34 cellular contexts compared by ENCODE assay signal in the genomic region with DNA sequence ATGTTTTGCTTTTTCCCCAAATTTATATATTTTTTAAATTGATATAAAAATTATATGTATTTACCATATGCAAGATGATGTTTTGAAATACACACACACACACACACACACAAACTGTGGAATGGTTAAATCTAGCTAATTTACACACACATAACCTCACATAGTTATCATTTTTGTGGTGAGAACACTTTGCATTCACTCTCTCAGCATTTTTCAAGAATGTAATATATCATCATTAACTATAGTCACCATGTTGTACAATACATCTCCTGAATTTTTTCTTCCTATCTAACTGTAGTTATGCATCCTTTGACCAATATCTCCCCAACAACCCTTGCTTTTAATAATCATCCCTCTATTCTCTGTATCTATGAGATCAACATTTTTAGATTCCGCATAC. TPM values are rescaled to one million over a fixed set of nuclear protein-coding genes. Genes with fewer than 3 reads are reported as not detected.
"Had no signal": no experiment of that assay in that cellular context is flagged by ENCODE, and none has a peak within 500 bp of the region (broad histone marks: within the 10 kb centered on the region; RNA-seq: fewer than 3 reads in every experiment).

No MANE protein-coding gene starts in this region.

- H3K36me3 Mint-ChIP-seq: activated CD8-positive, alpha-beta memory T cell treated with anti-CD3 and anti-CD28 coated beads, Interleukin-2, amount 10 ng/mL, durations not matched to agents 7 days and 5 days; activated naive CD4-positive, alpha-beta T cell treated with anti-CD3 and anti-CD28 coated beads, Interleukin-2, amount 50 U/mL, for 24 hours; T-cell had no signal

- H3K9me3 Mint-ChIP-seq: activated CD4-positive, alpha-beta T cell treated with anti-CD3 and anti-CD28 coated beads, Interleukin-2, amount 10 ng/mL, durations not matched to agents 24 days and 14 days; activated naive CD4-positive, alpha-beta T cell treated with anti-CD3 and anti-CD28 coated beads, Interleukin-2, amount 50 U/mL, for 24 hours had no signal

- H3K36me3 ChIP-seq: ascending aorta, brain microvascular endothelial cell, cardiac muscle cell, SJCRH30 had no signal

- DNase-seq: activated B cell treated with CpG ODN at 0.5 μM for 24 hours; activated CD4-positive, alpha-beta T cell treated with anti-CD3 and anti-CD28 coated beads for 1 hour; activated CD4-positive, alpha-beta T cell treated with anti-CD3 and anti-CD28 coated beads, Interleukin-2, amount 10 ng/mL, durations not matched to agents 24 days and 14 days; activated CD4-positive, alpha-beta T cell treated with anti-CD3 and anti-CD28 coated beads, Interleukin-2, amount 50 U/mL, for 48 hours; activated CD8-positive, alpha-beta memory T cell treated with anti-CD3 and anti-CD28 coated beads, Interleukin-2, amount 10 ng/mL, durations not matched to agents 7 days and 5 days; activated effector memory CD4-positive, alpha-beta T cell treated with Interleukin-2 at 50 U/mL for 16 hours; activated naive CD4-positive, alpha-beta T cell; activated T-cell treated with anti-CD3 and anti-CD28 coated beads, Interleukin-2, amount 50 U/mL, for 24 hours; amniotic stem cell; brain microvascular endothelial cell; Kasumi-1; KBM-7; NCI-H1092; NCI-H1417 treated with DMSO at 0.1 percent for 48 hours; NCI-H1694; NCI-H2029; NCI-H2107; NCI-H2171 treated with DMSO at 0.1 percent for 48 hours; NCI-H345; NCI-H510A; NCI-H526 treated with DMSO at 0.1 percent for 48 hours; NCI-H82; RPMI8226; SJCRH30; T-cell; T-helper 2 cell; T1000 had no signal

- H3K4me3 ChIP-seq: ascending aorta, cardiac muscle cell, SJCRH30 had no signal

- H3K4me3 Mint-ChIP-seq: activated B cell treated with CpG ODN at 0.5 μM for 24 hours; activated CD4-positive, alpha-beta T cell treated with anti-CD3 and anti-CD28 coated beads, Interleukin-2, amount 10 ng/mL, durations not matched to agents 24 days and 14 days; activated CD8-positive, alpha-beta memory T cell treated with anti-CD3 and anti-CD28 coated beads, Interleukin-2, amount 10 ng/mL, durations not matched to agents 7 days and 5 days; activated naive CD4-positive, alpha-beta T cell treated with anti-CD3 and anti-CD28 coated beads, Interleukin-2, amount 50 U/mL, for 24 hours; activated T-cell treated with anti-CD3 and anti-CD28 coated beads, Interleukin-2, amount 50 U/mL, for 24 hours; activated T-helper 1 cell treated with anti-CD3 and anti-CD28 coated beads, Interleukin-12 subunit alpha, Interleukin-12 subunit beta, Interleukin-2, Interleukin-4 antibody, amounts not matched to agents 30 ng/mL and 10 ng/mL and 1 ng/mL, durations not matched to agents 14 hours and 24 hours and 36 hours; T-cell had no signal

- H3K27me3 ChIP-seq: ascending aorta, brain microvascular endothelial cell, cardiac muscle cell, SJCRH30 had no signal

- H3K27me3 Mint-ChIP-seq: activated B cell treated with CpG ODN at 0.5 μM for 24 hours; activated CD4-positive, alpha-beta T cell treated with anti-CD3 and anti-CD28 coated beads, Interleukin-2, amount 10 ng/mL, durations not matched to agents 24 days and 14 days; activated CD8-positive, alpha-beta memory T cell treated with anti-CD3 and anti-CD28 coated beads, Interleukin-2, amount 10 ng/mL, durations not matched to agents 7 days and 5 days; activated naive CD4-positive, alpha-beta T cell treated with anti-CD3 and anti-CD28 coated beads, Interleukin-2, amount 50 U/mL, for 24 hours; activated T-cell treated with anti-CD3 and anti-CD28 coated beads, Interleukin-2, amount 50 U/mL, for 24 hours; T-cell had no signal

- H3K9me3 ChIP-seq: ascending aorta, SJCRH30 had no signal

- H3K27ac Mint-ChIP-seq: activated B cell treated with CpG ODN at 0.5 μM for 24 hours; activated CD4-positive, alpha-beta T cell treated with anti-CD3 and anti-CD28 coated beads, Interleukin-2, amount 10 ng/mL, durations not matched to agents 24 days and 14 days; activated CD8-positive, alpha-beta memory T cell treated with anti-CD3 and anti-CD28 coated beads, Interleukin-2, amount 10 ng/mL, durations not matched to agents 7 days and 5 days; activated naive CD4-positive, alpha-beta T cell treated with anti-CD3 and anti-CD28 coated beads, Interleukin-2, amount 50 U/mL, for 24 hours; activated T-cell treated with anti-CD3 and anti-CD28 coated beads, Interleukin-2, amount 50 U/mL, for 24 hours; activated T-helper 1 cell treated with anti-CD3 and anti-CD28 coated beads, Interleukin-12 subunit alpha, Interleukin-12 subunit beta, Interleukin-2, Interleukin-4 antibody, amounts not matched to agents 30 ng/mL and 10 ng/mL and 1 ng/mL, durations not matched to agents 14 hours and 24 hours and 36 hours; T-cell had no signal

- FAIRE-seq: TTC549 had no signal

- H3K27ac ChIP-seq: ascending aorta, brain microvascular endothelial cell, cardiac muscle cell, SJCRH30 had no signal

- H3K4me1 ChIP-seq: ascending aorta had no signal

- H3K4me1 Mint-ChIP-seq: activated B cell treated with CpG ODN at 0.5 μM for 24 hours; activated CD4-positive, alpha-beta T cell treated with anti-CD3 and anti-CD28 coated beads, Interleukin-2, amount 10 ng/mL, durations not matched to agents 24 days and 14 days; activated CD8-positive, alpha-beta memory T cell treated with anti-CD3 and anti-CD28 coated beads, Interleukin-2, amount 10 ng/mL, durations not matched to agents 7 days and 5 days; activated naive CD4-positive, alpha-beta T cell treated with anti-CD3 and anti-CD28 coated beads, Interleukin-2, amount 50 U/mL, for 24 hours; T-cell had no signal

RNA-seq across cellular contexts. Expression of gene GFRAL, which starts 52.2 kb away (rescaled TPM):
- total RNA-seq: activated B cell treated with CpG ODN at 0.5 μM for 24 hours; activated CD4-positive, alpha-beta T cell treated with anti-CD3 and anti-CD28 coated beads, Interleukin-2, amount 10 ng/mL, durations not matched to agents 24 days and 14 days; activated CD8-positive, alpha-beta memory T cell treated with anti-CD3 and anti-CD28 coated beads, Interleukin-2, amount 10 ng/mL, durations not matched to agents 7 days and 5 days; activated T-helper 1 cell treated with anti-CD3 and anti-CD28 coated beads, Interleukin-12 subunit alpha, Interleukin-12 subunit beta, Interleukin-2, Interleukin-4 antibody, amounts not matched to agents 30 ng/mL and 10 ng/mL and 1 ng/mL, durations not matched to agents 14 hours and 24 hours and 36 hours; ascending aorta; cardiac muscle cell; OCI-LY7; Right ventricle myocardium inferior; SJCRH30; T-cell had no signal
- polyA plus RNA-seq: cardiac muscle cell had no signal
